24 cellular contexts compared by ENCODE assay signal in genomic region chrX:41960142-41960541, GRCh38.
"Had no signal": no experiment of that assay in that cellular context is flagged by ENCODE, and none has a peak within 500 bp of the region (broad histone marks: within the 10 kb centered on the region; RNA-seq: fewer than 3 reads in every experiment).

No MANE protein-coding gene starts in this region.

- H3K36me3 ChIP-seq: cardiac muscle cell, SJSA1 had no signal

- H3K4me3 ChIP-seq: cardiac muscle cell, SJSA1 had no signal

- H3K9me3 ChIP-seq: SJSA1 had no signal

- H3K27me3 ChIP-seq: cardiac muscle cell, SJSA1 had no signal

- FAIRE-seq: TTC549 had no signal

- DNase-seq: activated CD4-positive, alpha-beta memory T cell treated with anti-CD3 and anti-CD28 coated beads for 36 hours; activated CD4-positive, alpha-beta T cell treated with anti-CD3 and anti-CD28 coated beads, Interleukin-2, amount 10 ng/mL, durations not matched to agents 7 days and 5 days; activated CD4-positive, CD25-positive, alpha-beta regulatory T cell; activated CD8-positive, alpha-beta memory T cell treated with anti-CD3 and anti-CD28 coated beads for 24 hours; activated effector memory CD4-positive, alpha-beta T cell treated with anti-CD3 and anti-CD28 coated beads, Interleukin-2, amount 50 U/mL, for 16 hours; activated naive CD4-positive, alpha-beta T cell treated with Interleukin-2 at 50 U/mL for 16 hours; activated naive CD8-positive, alpha-beta T cell treated with anti-CD3 and anti-CD28 coated beads, Interleukin-2, amount 50 U/mL, for 24 hours; activated T-cell treated with anti-CD3 and anti-CD28 coated beads, Interleukin-2, amount 50 U/mL, for 4 hours; amygdala; Karpas-422; NCI-H1048; NCI-H146; NCI-H187 treated with DMSO at 0.1 percent for 48 hours; NCI-H2081 treated with DMSO at 0.1 percent for 48 hours; NCI-H524; NCI-H748 treated with DMSO at 0.1 percent for 48 hours; SW 1271; T-helper 9 cell had no signal

- ATAC-seq: activated naive CD4-positive, alpha-beta T cell treated with anti-CD3 and anti-CD28 coated beads, Interleukin-2, amount 50 U/mL, for 72 hours; activated naive CD8-positive, alpha-beta T cell treated with anti-CD3 and anti-CD28 coated beads, Interleukin-2, amount 50 U/mL, for 24 hours; activated T-cell treated with anti-CD3 and anti-CD28 coated beads, Interleukin-2, amount 50 U/mL, for 4 hours; Right ventricle myocardium inferior; SK-N-SH treated with all-trans-retinoic acid at 6 μM for 48 hours had no signal

- H3K27ac ChIP-seq: cardiac muscle cell, SJSA1 had no signal

- H3K4me1 ChIP-seq: SJSA1 had no signal
